ENCODE assay signal across 8 cellular contexts in the genomic region with DNA sequence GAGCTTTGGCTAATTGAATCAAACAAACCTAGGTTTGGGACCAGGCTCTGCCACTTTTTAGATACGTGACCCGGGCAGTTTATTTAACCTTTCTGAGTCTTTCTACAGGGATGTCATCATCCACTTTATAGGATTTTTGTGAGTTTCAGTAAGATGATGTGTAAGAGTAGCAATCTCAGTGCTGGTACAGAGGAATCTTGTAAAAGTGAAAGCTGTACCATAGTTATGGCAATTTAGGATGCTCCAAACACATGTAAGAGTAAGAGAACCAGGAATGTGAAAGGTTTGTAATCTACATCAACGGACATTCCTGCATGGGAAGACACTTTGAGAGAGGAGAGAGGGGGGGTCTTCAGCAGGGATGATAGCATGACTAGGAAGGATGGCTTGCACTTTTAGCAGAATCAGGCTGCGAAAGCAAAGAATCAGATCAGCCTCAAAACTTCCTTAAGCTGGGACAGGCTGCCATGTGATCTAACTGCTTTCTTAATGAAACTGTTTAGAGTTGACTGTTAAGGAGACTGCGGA. TPM values are rescaled to one million over a fixed set of nuclear protein-coding genes. Genes with fewer than 3 reads are reported as not detected.
DNase-seq lines count a peak whose midpoint lies in the region; ATAC-seq and TF ChIP-seq lines count a peak whose summit lies in the region.

No MANE protein-coding gene starts in this region.

- H3K9ac ChIP-seq in Loucy (ENCODE audit: low read depth, low read length, poor library complexity, severe bottlenecking): peak overlapping the region; percentile 91
- peak overlapping the region; percentile 65 for H3K9ac ChIP-seq in neural cell (ENCODE audit: low read length)

- H2AFZ ChIP-seq in Loucy (ENCODE audit: low read length): no peak overlapping the region
- H2AFZ ChIP-seq in neural cell (ENCODE audit: low read depth, low read length): no peak overlapping the region

- H3K9me3 ChIP-seq in Loucy (ENCODE audit: insufficient read depth, low read depth, low read length): no peaks in the 10 kb centered on the region
- H3K9me3 ChIP-seq in neural cell (ENCODE audit: low read length): no peaks in the 10 kb centered on the region

- H3K4me3 Mint-ChIP-seq in effector memory CD8-positive, alpha-beta T cell: peak overlapping the region; percentile 94

- H3K4me3 ChIP-seq in Loucy (ENCODE audit: low read length, poor library complexity, severe bottlenecking) (peak overlapping the region; percentile 97), neural cell (ENCODE audit: low read length) (peak overlapping the region; percentile 84)

- no peaks in the 10 kb centered on the region for H3K9me3 Mint-ChIP-seq in effector memory CD8-positive, alpha-beta T cell

- H3K4me1 ChIP-seq in Loucy (ENCODE audit: insufficient read depth, low read length, poor library complexity, severe bottlenecking): peaks cover 22% of the 10 kb centered on the region

- peak overlapping the region; percentile 96 for H3K27ac Mint-ChIP-seq in effector memory CD8-positive, alpha-beta T cell

- TF ChIP-seq EP300 in neural cell (conservative IDR thresholded peaks at IDR 0.05; ENCODE audit: poor library complexity, severe bottlenecking): no peak

- ATAC-seq in effector memory CD8-positive, alpha-beta T cell (replicated peaks): no peak
- no peak for ATAC-seq in GM21515 (IDR thresholded peaks at IDR 0.05; ENCODE audit: unreplicated experiment)

- H4K20me1 ChIP-seq in Loucy (ENCODE audit: insufficient read depth, low read length, poor library complexity, severe bottlenecking): peaks cover 44% of the 10 kb centered on the region
- no peaks in the 10 kb centered on the region for H4K20me1 ChIP-seq in neural cell (ENCODE audit: insufficient read depth)

- no peaks in the 10 kb centered on the region for H3K27me3 Mint-ChIP-seq in effector memory CD8-positive, alpha-beta T cell

- H3K4me2 ChIP-seq in Loucy (ENCODE audit: low read depth, low read length, poor library complexity, severe bottlenecking) (peak overlapping the region; percentile 84), neural cell (ENCODE audit: low read length) (peak overlapping the region; percentile 69)

- peaks cover 12% of the 10 kb centered on the region; the same call in 1 of the 2 replicates for H3F3A ChIP-seq in Loucy (ENCODE audit: low read depth)
- H3F3A ChIP-seq in neural cell (ENCODE audit: insufficient read depth, low read length, poor library complexity, severe bottlenecking): no peaks in the 10 kb centered on the region

- TF ChIP-seq CTCF in C4-2B (conservative IDR thresholded peaks at IDR 0.05): no peak
- TF ChIP-seq CTCF in Loucy (conservative IDR thresholded peaks at IDR 0.05; ENCODE audit: low read length): no peak
- no peak for TF ChIP-seq CTCF in neural cell (IDR thresholded peaks at IDR 0.05; ENCODE audit: poor library complexity, severe bottlenecking)

- H3K9me2 ChIP-seq in Loucy (replicated peaks; ENCODE audit: low read depth, low read length) (no peaks in the 10 kb centered on the region), neural cell (ENCODE audit: insufficient read depth, low read length) (no peaks in the 10 kb centered on the region)

- H3K36me3 Mint-ChIP-seq in effector memory CD8-positive, alpha-beta T cell (ENCODE audit: insufficient read depth): peaks cover 64% of the 10 kb centered on the region

- H3K27me3 ChIP-seq in Loucy (ENCODE audit: insufficient read depth, low read length, poor library complexity, severe bottlenecking): no peaks in the 10 kb centered on the region
- no peaks in the 10 kb centered on the region for H3K27me3 ChIP-seq in neural cell (ENCODE audit: insufficient read depth, low read depth, low read length)

- DNase-seq in effector memory CD8-positive, alpha-beta T cell: no peak
- no peak for DNase-seq in GF-D8 (lab: John Stamatoyannopoulos, UW)
- DNase-seq in T-helper 9 cell: no peak
- DNase-seq in activated CD4-positive, alpha-beta T cell treated with anti-CD3 and anti-CD28 coated beads, Interleukin-2, amount 50 U/mL, for 1 hour: no peak

- H3K79me2 ChIP-seq in Loucy (ENCODE audit: insufficient read depth, low read length) (peaks cover 60% of the 10 kb centered on the region), neural cell (replicated peaks; ENCODE audit: insufficient read depth, low read length) (peaks cover 23% of the 10 kb centered on the region)

- H3K36me3 ChIP-seq in Loucy (ENCODE audit: insufficient read depth, low read length) (peaks cover 28% of the 10 kb centered on the region; the same call in 1 of the 2 replicates), neural cell (ENCODE audit: insufficient read depth, low read length) (peaks cover 3% of the 10 kb centered on the region)

- peaks cover 28 to 33% of the 10 kb centered on the region in 2 donors for H3K4me1 Mint-ChIP-seq in effector memory CD8-positive, alpha-beta T cell (ENCODE audit: low read depth in 2 of 2)

- H3K27ac ChIP-seq in C4-2B: peak overlapping the region; percentile 91
- H3K27ac ChIP-seq in neural cell (ENCODE audit: low read length): no peak overlapping the region

- TF ChIP-seq RAD21 in neural cell (conservative IDR thresholded peaks at IDR 0.05): no peak

TF ChIP-seq in neural cell, 6 proteins besides CTCF, POLR2A, EP300 and RAD21:
- TF ChIP-seq SMC3 (conservative IDR thresholded peaks at IDR 0.05; ENCODE audit: poor library complexity) (no peak), POLR2AphosphoS5 (IDR thresholded peaks at IDR 0.05) (no peak), EZH2 (IDR thresholded peaks at IDR 0.05; ENCODE audit: borderline replicate concordance, insufficient read depth, low read length, poor library complexity, severe bottlenecking) (no peak), TAF1 (IDR thresholded peaks at IDR 0.05; ENCODE audit: low read depth) (no peak), MXI1 (conservative IDR thresholded peaks at IDR 0.05; ENCODE audit: poor library complexity, severe bottlenecking) (no peak)
- TF ChIP-seq, protein P1, sequence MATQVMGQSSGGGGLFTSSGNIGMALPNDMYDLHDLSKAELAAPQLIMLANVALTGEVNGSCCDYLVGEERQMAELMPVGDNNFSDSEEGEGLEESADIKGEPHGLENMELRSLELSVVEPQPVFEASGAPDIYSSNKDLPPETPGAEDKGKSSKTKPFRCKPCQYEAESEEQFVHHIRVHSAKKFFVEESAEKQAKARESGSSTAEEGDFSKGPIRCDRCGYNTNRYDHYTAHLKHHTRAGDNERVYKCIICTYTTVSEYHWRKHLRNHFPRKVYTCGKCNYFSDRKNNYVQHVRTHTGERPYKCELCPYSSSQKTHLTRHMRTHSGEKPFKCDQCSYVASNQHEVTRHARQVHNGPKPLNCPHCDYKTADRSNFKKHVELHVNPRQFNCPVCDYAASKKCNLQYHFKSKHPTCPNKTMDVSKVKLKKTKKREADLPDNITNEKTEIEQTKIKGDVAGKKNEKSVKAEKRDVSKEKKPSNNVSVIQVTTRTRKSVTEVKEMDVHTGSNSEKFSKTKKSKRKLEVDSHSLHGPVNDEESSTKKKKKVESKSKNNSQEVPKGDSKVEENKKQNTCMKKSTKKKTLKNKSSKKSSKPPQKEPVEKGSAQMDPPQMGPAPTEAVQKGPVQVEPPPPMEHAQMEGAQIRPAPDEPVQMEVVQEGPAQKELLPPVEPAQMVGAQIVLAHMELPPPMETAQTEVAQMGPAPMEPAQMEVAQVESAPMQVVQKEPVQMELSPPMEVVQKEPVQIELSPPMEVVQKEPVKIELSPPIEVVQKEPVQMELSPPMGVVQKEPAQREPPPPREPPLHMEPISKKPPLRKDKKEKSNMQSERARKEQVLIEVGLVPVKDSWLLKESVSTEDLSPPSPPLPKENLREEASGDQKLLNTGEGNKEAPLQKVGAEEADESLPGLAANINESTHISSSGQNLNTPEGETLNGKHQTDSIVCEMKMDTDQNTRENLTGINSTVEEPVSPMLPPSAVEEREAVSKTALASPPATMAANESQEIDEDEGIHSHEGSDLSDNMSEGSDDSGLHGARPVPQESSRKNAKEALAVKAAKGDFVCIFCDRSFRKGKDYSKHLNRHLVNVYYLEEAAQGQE (IDR thresholded peaks at IDR 0.05; ENCODE audit: borderline replicate concordance): no peak

RNA-seq across cellular contexts. Expression of a gene that starts 1.0 kb away (rescaled TPM):
- polyA plus RNA-seq in neural cell: 33.4 and 36.0 TPM in 2 replicates
- 39.4 and 45.1 TPM in 2 replicates for polyA minus RNA-seq in neural cell

RNA-seq across cellular contexts. Expression of a gene that starts 20.3 kb away (rescaled TPM):
- 3.8 and 6.0 TPM in 2 replicates for polyA plus RNA-seq in neural cell
- 11.9 and 12.4 TPM in 2 replicates for polyA minus RNA-seq in neural cell

RNA-seq across cellular contexts. Expression of a gene that starts 33.0 kb away (rescaled TPM):
- 107 and 112 TPM in 2 replicates for polyA plus RNA-seq in neural cell
- polyA minus RNA-seq in neural cell: 165 and 189 TPM in 2 replicates
